In the genomic region with DNA sequence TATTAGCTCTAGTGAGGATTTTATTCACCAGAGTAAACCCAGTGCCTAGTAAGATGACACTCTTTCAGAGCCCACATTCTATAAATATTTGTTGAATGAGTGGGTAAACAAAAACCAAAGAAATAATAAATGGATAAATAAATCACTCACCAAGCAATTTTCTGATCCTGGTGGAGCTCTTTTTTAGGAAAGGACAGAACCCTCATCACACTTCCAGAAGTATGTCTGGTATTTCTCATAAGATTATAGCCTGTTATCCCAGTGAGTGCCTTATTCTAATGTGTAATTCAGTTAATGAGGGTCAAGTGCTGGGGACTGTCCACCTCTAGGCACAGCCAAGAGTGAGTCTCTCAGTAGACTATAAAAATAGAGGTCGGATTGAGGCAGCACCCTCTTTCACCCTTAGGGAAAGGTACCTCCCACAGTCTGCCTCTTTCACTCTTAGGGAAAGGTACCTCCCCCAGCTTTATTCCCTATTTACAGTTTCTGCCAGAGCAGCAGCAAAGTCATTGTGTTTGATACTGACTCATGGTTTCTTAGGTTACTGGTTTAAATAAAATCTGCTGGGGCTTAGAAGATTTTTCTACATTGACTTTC, we compare ENCODE assay signal across 13 cellular contexts.
DNase-seq lines count a peak whose midpoint lies in the region; ATAC-seq lines count a peak whose summit lies in the region.
"Had no signal": no experiment of that assay in that cellular context is flagged by ENCODE, and none has a peak within 500 bp of the region (broad histone marks: within the 10 kb centered on the region; RNA-seq: fewer than 3 reads in every experiment).

No MANE protein-coding gene starts in this region.

- H3K23ac ChIP-seq in mesenchymal stem cell (ENCODE audit: low read length in 2 of 2), result no peak overlapping the region

- H2AK5ac ChIP-seq in mesenchymal stem cell (ENCODE audit: low read length, severe bottlenecking), result no peak overlapping the region

- H2BK120ac ChIP-seq in mesenchymal stem cell (ENCODE audit: low read depth, low read length), result no peak overlapping the region

- H4K8ac ChIP-seq in mesenchymal stem cell (ENCODE audit: low read length), result no peak overlapping the region

- no peak for ATAC-seq in GM21447 (IDR thresholded peaks at IDR 0.05; ENCODE audit: unreplicated experiment)
- ATAC-seq: activated naive CD8-positive, alpha-beta T cell treated with anti-CD3 and anti-CD28 coated beads, Interleukin-2, amount 50 U/mL, for 24 hours; HCT116 had no signal

- H3K9me3 ChIP-seq in MG63, result no peaks in the 10 kb centered on the region
- H3K9me3 ChIP-seq in mesenchymal stem cell (ENCODE audit: control insufficient read depth, low read length), result no peaks in the 10 kb centered on the region

- H2AFZ ChIP-seq in mesenchymal stem cell (ENCODE audit: low read depth, low read length), result no peak overlapping the region

- H3K4me3 ChIP-seq in MG63 (no peak overlapping the region), mesenchymal stem cell (ENCODE audit: insufficient read depth in 1 of 2, low read depth in 1 of 2, low read length in 2 of 2) (no peak overlapping the region)

- no peak overlapping the region for H2BK15ac ChIP-seq in mesenchymal stem cell (ENCODE audit: low read depth, poor library complexity, severe bottlenecking)

- DNase-seq in AG20443 (ENCODE audit: low spot score) (peak; percentile 63), MG63 (peak; percentile 2), dermis blood vessel endothelial cell (peak; percentile 36), mesenchymal stem cell (peak; percentile 46), occipital lobe (lab: John Stamatoyannopoulos, UW) (no peak), NCI-H2196 (lab: John Stamatoyannopoulos, UW; ENCODE audit: unreplicated experiment) (no peak)
- DNase-seq in activated CD4-positive, alpha-beta T cell treated with anti-CD3 and anti-CD28 coated beads for 48 hours, result no peak
- DNase-seq: activated CD8-positive, alpha-beta memory T cell treated with anti-CD3 and anti-CD28 coated beads, Interleukin-2, amount 50 U/mL, for 48 hours; activated naive CD8-positive, alpha-beta T cell treated with anti-CD3 and anti-CD28 coated beads, Interleukin-2, amount 50 U/mL, for 24 hours; NCI-H2107; stimulated activated CD8-positive, alpha-beta memory T cell treated with anti-CD3 and anti-CD28 coated beads, Interleukin-4, amount 100 ng/mL, for 48 hours had no signal

- no peaks in the 10 kb centered on the region for H3K27me3 ChIP-seq in MG63
- H3K27me3 ChIP-seq in mesenchymal stem cell (ENCODE audit: control insufficient read depth in 1 of 2, insufficient read depth in 1 of 2, low read length in 2 of 2), result no peaks in the 10 kb centered on the region

- no peak overlapping the region for H2BK5ac ChIP-seq in mesenchymal stem cell (ENCODE audit: low read depth, low read length, poor library complexity, severe bottlenecking)

- H4K91ac ChIP-seq in mesenchymal stem cell (ENCODE audit: low read length), result no peak overlapping the region

- H3K27ac ChIP-seq in mesenchymal stem cell (ENCODE audit: low read length, poor library complexity, severe bottlenecking), result peak overlapping the region; percentile 47

- no peak overlapping the region for H3K18ac ChIP-seq in mesenchymal stem cell (ENCODE audit: low read depth in 1 of 2, low read length in 2 of 2)

- no peaks in the 10 kb centered on the region for H3K36me3 ChIP-seq in MG63
- H3K36me3 ChIP-seq in mesenchymal stem cell (ENCODE audit: control insufficient read depth in 1 of 2, insufficient read depth in 2 of 2, low read depth in 1 of 2, low read length in 2 of 2), result peaks cover 0 to 10% of the 10 kb centered on the region in 2 experiments

- no peak overlapping the region for H3K4ac ChIP-seq in mesenchymal stem cell (ENCODE audit: low read depth in 1 of 2, low read length in 2 of 2)

- no peak overlapping the region for H2BK12ac ChIP-seq in mesenchymal stem cell (ENCODE audit: low read length in 2 of 2)

- peak overlapping the region; percentile 87 for H3K9ac ChIP-seq in mesenchymal stem cell (ENCODE audit: low read length)

- H3K79me1 ChIP-seq in mesenchymal stem cell (replicated peaks; ENCODE audit: low read length, poor library complexity, severe bottlenecking), result no peaks in the 10 kb centered on the region

- H3K14ac ChIP-seq in mesenchymal stem cell (ENCODE audit: low read length in 2 of 2), result no peak overlapping the region

- no CpG with 5 or more reads among the region's 1 CpG for WGBS in mesenchymal stem cell

- no peak overlapping the region for H3K4me2 ChIP-seq in mesenchymal stem cell (ENCODE audit: low read length, poor library complexity, severe bottlenecking)

- H3K4me1 ChIP-seq in mesenchymal stem cell (ENCODE audit: control insufficient read depth, insufficient read depth, low read depth, low read length), result peaks cover 1% of the 10 kb centered on the region

Comparison
In these comparisons a context has a peak if more than half of its experiments do, and no peak if none do; other contexts are left out.
1. DNase-seq: peak in AG20443 (single experiment), MG63 (single experiment), dermis blood vessel endothelial cell (single experiment) and mesenchymal stem cell (single experiment); none in activated CD4-positive, alpha-beta T cell treated with anti-CD3 and anti-CD28 coated beads for 48 hours (single experiment), occipital lobe (single experiment) and NCI-H2196 (single experiment).